In genomic region chr10:16856567-16856966, GRCh38 we compare ENCODE assay signal across 11 cellular contexts. TPM values are rescaled to one million over a fixed set of nuclear protein-coding genes. Genes with fewer than 3 reads are reported as not detected.
DNase-seq lines count a peak whose midpoint lies in the region; ATAC-seq, FAIRE-seq and TF ChIP-seq lines count a peak whose summit lies in the region.
"Had no signal": no experiment of that assay in that cellular context is flagged by ENCODE, and none has a peak within 500 bp of the region (broad histone marks: within the 10 kb centered on the region; RNA-seq: fewer than 3 reads in every experiment).

No MANE protein-coding gene starts in this region.

- H3K9me1 ChIP-seq in K562 (ENCODE audit: control insufficient read depth, insufficient read depth, low read length), result no peaks in the 10 kb centered on the region

- TF ChIP-seq EP300 in K562 (IDR thresholded peaks at IDR 0.05; ENCODE audit: low read length), result no peak

- in situ Hi-C loops in K562 (cut with MboI), result no loop called here

- H3K9ac ChIP-seq in K562 (ENCODE audit: insufficient read depth in 1 of 2, low read depth in 2 of 2, low read length in 2 of 2), result no peak overlapping the region

- no peak for TF ChIP-seq POLR2A in K562 (conservative IDR thresholded peaks at IDR 0.05)

- no peak for FAIRE-seq in K562 (lab: Jason Lieb, UNC)

- peak; percentile 26 for DNase-seq in EH (ENCODE audit: low read depth)
- DNase-seq in M059J (ENCODE audit: low read depth), result peak; percentile 21
- peak in 1 of 4 experiments; percentile 11 for DNase-seq in K562 (ENCODE audit: extremely low read depth in 1 of 4, low spot score in 3 of 4)
- peak; percentile 22 for DNase-seq in iPS-NIHi7 (ENCODE audit: extremely low spot score)
- no peak for DNase-seq in HPDE6-E6E7 (ENCODE audit: extremely low spot score)
- DNase-seq in NCI-H524 treated with DMSO at 0.1 percent for 48 hours (lab: John Stamatoyannopoulos, UW), result no peak
- DNase-seq in stimulated activated CD4-positive, alpha-beta T cell treated with anti-CD3 and anti-CD28 coated beads, Interleukin-2, amount 100 ng/mL, for 24 hours, result no peak
- DNase-seq in stimulated activated CD4-positive, alpha-beta T cell treated with anti-CD3 and anti-CD28 coated beads, Interleukin-4, amount 100 ng/mL, for 24 hours, result no peak
- DNase-seq: activated T-cell treated with anti-CD3 and anti-CD28 coated beads, Interleukin-2, amount 50 U/mL, for 24 hours; cortex of kidney had no signal

- H3K79me2 ChIP-seq in K562 (ENCODE audit: control insufficient read depth, insufficient read depth, low read length), result no peaks in the 10 kb centered on the region

- no peak overlapping the region for H3K4me2 ChIP-seq in K562 (ENCODE audit: insufficient read depth, low read length)

- no peaks in the 10 kb centered on the region for H4K20me1 ChIP-seq in K562 (replicated peaks; ENCODE audit: control insufficient read depth, insufficient read depth, low read length)

- 3% methylated on average over 4 of the region's 4 CpGs for WGBS in K562 (ENCODE audit: insufficient coverage, low coverage, missing lambda C conversion rate)

- no peaks in the 10 kb centered on the region for H3K9me3 ChIP-seq in K562 (replicated peaks; ENCODE audit: control insufficient read depth, insufficient read depth, low read depth, low read length)

- POLR2A ChIA-PET in K562 (lab: Yijun Ruan, JAX), result interaction anchor here (1.5 kb wide), 1 partner anchor 8 kb away, joined by 4 read pairs; no protein-coding TSS in a partner anchor

- ATAC-seq in K562, result peak; percentile 42; the same call in 1 of the 3 replicates

- CTCF ChIA-PET in K562 (lab: Yijun Ruan, JAX; ENCODE audit: low intra/inter-chr PET ratio), result interaction anchor here (0.7 kb wide), 1 partner anchor 1109 kb away, joined by 3 read pairs; no protein-coding TSS in a partner anchor

- 0 out of 5 replicates have a peak, but pooled peaks cover 0 to under 1% of the 10 kb centered on the region in 2 experiments for H3K27me3 ChIP-seq in K562 (ENCODE audit: control insufficient read depth in 2 of 2, insufficient read depth in 2 of 2, low read length in 2 of 2)
- H3K27me3 ChIP-seq: esophagus muscularis mucosa had no signal

- H3K4me1 ChIP-seq in K562 (replicated peaks in 1 of 2; ENCODE audit: control insufficient read depth in 2 of 2, insufficient read depth in 2 of 2, low read length in 2 of 2), result no peaks in the 10 kb centered on the region
- H3K4me1 ChIP-seq: esophagus muscularis mucosa had no signal

- H3K27ac ChIP-seq in K562 (ENCODE audit: extremely low read depth, low read depth, low read length), result no peak overlapping the region

- no peaks in the 10 kb centered on the region for H3K36me3 ChIP-seq in K562 (ENCODE audit: control insufficient read depth, insufficient read depth, low read length)
- H3K36me3 ChIP-seq: esophagus muscularis mucosa had no signal

- TF ChIP-seq CTCF in K562 (IDR thresholded peaks at IDR 0.05 in 2 of 3, conservative IDR thresholded peaks at IDR 0.05 in 1 of 3; ENCODE audit: insufficient read depth in 2 of 3, low read depth in 1 of 3, low read length in 3 of 3), result no peak

- BruUV-seq in K562 (replicated peaks; lab: Mats Ljungman, UMichigan), result no TSS peak

- no peak overlapping the region for H3K4me3 ChIP-seq in K562
- H3K4me3 ChIP-seq: esophagus muscularis mucosa had no signal

- H2AFZ ChIP-seq in K562 (ENCODE audit: low read depth, low read length), result 0 out of 2 replicates have a peak overlapping the region, but pooled peaks have one; percentile 6

- TF ChIP-seq RAD21 in K562 (CRISPR knock-in tag; conservative IDR thresholded peaks at IDR 0.05 in 1 of 2, IDR thresholded peaks at IDR 0.05 in 1 of 2), result no peak

- intact Hi-C loops in K562 (cut with micrococcal nuclease), result no loop called here

TF ChIP-seq in K562, 482 proteins besides CTCF, POLR2A, EP300 and RAD21:
- TF ChIP-seq HMG20A (CRISPR knock-in tag; conservative IDR thresholded peaks at IDR 0.05) (no peak), ZSCAN29 (IDR thresholded peaks at IDR 0.05) (no peak), JUN (IDR thresholded peaks at IDR 0.05; ENCODE audit: borderline replicate concordance, low read depth, low read length) (no peak), JUN (CRISPR knock-in tag; IDR thresholded peaks at IDR 0.05; ENCODE audit: borderline replicate concordance) (no peak), SREBF2 (CRISPR knock-in tag; IDR thresholded peaks at IDR 0.05) (no peak)

RNA-seq across cellular contexts. Expression of gene RSU1, which starts 39.3 kb away (rescaled TPM):
- total RNA-seq in M059J (2014; rRNA removed; shearing (Covaris generic)), result 73.1 and 77.5 TPM in 2 replicates
- total RNA-seq in K562 (2011; cell fraction: chromatin; rRNA removed; ENCODE audit: low replicate concordance), result 20.2 and 20.9 TPM in 2 replicates
- total RNA-seq in K562 (2011; cell fraction: nucleolus; rRNA removed), result 6.5 and 12.8 TPM in 2 replicates
- 11.2 and 12.5 TPM in 2 replicates for total RNA-seq in K562 (2011; cell fraction: nucleoplasm; rRNA removed)
- 18.8 and 26.1 TPM in 2 replicates for total RNA-seq in K562 (2014; rRNA removed)
- 28.7 and 28.9 TPM in 2 replicates for total RNA-seq in K562 (2014; rRNA removed; fragmentation: Illumina TruSeq; extraction: Trizol)
- 29.9 and 31.5 TPM in 2 replicates for total RNA-seq in K562 (2015; rRNA removed; fragmentation: Illumina TruSeq; extraction: Trizol)
- total RNA-seq in K562 (2021), result 27.7 and 29.1 TPM in 2 replicates
- 43.6 and 45.2 TPM in 2 replicates for polyA plus RNA-seq in K562 (2011; rRNA removed)
- 33.6 and 39.3 TPM in 2 replicates for polyA plus RNA-seq in K562 (2011; cell fraction: cytosol; rRNA removed)
- polyA plus RNA-seq in K562 (2011; cell fraction: nucleus; rRNA removed), result 13.3 and 17.7 TPM in 2 replicates
- polyA plus RNA-seq in K562 (2012), result 25.3 and 34.6 TPM in 2 replicates
- 44.8 and 61.1 TPM in 2 replicates for polyA plus RNA-seq in K562 (2014; fragmentation: Illumina TruSeq; extraction: Trizol)
- polyA plus RNA-seq in K562 (2014; fragmentation: Nextera tagmentation; extraction: Ambion mirVana), result 10 to 100 TPM; 60.0 to 67.3 TPM
- polyA plus RNA-seq in K562 (2014; rRNA removed), result 28.8 and 37.2 TPM in 2 replicates
- polyA minus RNA-seq in K562 (2011; rRNA and poly(A)+ RNA removed), result 34.7 and 35.3 TPM in 2 replicates
- polyA minus RNA-seq in K562 (2011; cell fraction: cytosol; rRNA and poly(A)+ RNA removed), result 13.1 and 19.8 TPM in 2 replicates
- 4.3 and 9.9 TPM in 2 replicates for polyA minus RNA-seq in K562 (2011; cell fraction: nucleus; rRNA and poly(A)+ RNA removed)

Comparison
In these comparisons a context has a peak if more than half of its experiments do, and no peak if none do; other contexts are left out.
1. DNase-seq: peak in EH (single experiment), M059J (single experiment) and iPS-NIHi7 (single experiment); none in HPDE6-E6E7 (single experiment), NCI-H524 treated with DMSO at 0.1 percent for 48 hours (single experiment), stimulated activated CD4-positive, alpha-beta T cell treated with anti-CD3 and anti-CD28 coated beads, Interleukin-2, amount 100 ng/mL, for 24 hours (0 of 2) and stimulated activated CD4-positive, alpha-beta T cell treated with anti-CD3 and anti-CD28 coated beads, Interleukin-4, amount 100 ng/mL, for 24 hours (single experiment).